ENCODE assay signal across 9 cellular contexts in the genomic region with DNA sequence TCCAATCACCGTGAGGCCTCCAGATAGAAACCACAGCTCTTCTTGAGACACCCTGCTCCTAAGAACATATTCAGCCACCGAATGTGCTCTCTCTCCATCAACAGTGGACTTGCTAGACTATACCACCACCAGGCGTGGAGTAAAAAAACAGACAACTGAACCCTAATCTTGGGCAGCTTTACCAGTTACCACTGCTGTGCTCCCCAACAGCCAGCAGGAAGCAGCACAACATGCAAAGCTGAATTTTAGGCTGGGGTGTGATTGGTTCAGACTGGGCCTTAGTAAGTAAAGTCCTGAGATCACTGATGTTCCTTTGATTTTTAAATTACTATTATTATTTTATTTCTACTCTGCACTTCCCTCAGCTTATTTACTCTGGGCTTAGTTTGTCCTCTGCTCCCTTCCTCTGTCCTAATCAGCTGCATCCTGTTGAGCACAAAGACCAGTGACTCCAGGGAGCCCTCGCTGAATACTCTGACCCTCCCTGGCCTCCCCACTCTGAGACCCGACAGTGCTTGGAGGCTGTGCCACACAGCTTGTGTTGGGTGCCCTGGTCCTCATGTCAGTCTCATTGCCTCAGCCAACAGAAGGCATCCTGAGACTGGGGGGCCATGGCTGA. TPM values are rescaled to one million over a fixed set of nuclear protein-coding genes. Genes with fewer than 3 reads are reported as not detected.
A peak's percentile ranks its signal among the peaks of the same experiment; 100 is the strongest.
DNase-seq lines count a peak whose midpoint lies in the region; ATAC-seq, FAIRE-seq and TF ChIP-seq lines count a peak whose summit lies in the region.
"Had no signal": no experiment of that assay in that cellular context is flagged by ENCODE, and none has a peak within 500 bp of the region (broad histone marks: within the 10 kb centered on the region; RNA-seq: fewer than 3 reads in every experiment).

No MANE protein-coding gene starts in this region.

- no peak overlapping the region for H3K4me3 ChIP-seq in mucosa of descending colon

- peak; percentile 46 for DNase-seq in 8988T
- no peak for DNase-seq in GM12891 (ENCODE audit: insufficient read length, low spot score)
- DNase-seq in NCI-H1694 (lab: John Stamatoyannopoulos, UW), result peak; percentile 52
- DNase-seq in activated B cell treated with CpG ODN at 0.5 μM for 24 hours, result peak; percentile 50
- peak in 2 of 3 donors; percentile 54 to 55 for DNase-seq in mucosa of descending colon
- DNase-seq in T1000 (lab: John Stamatoyannopoulos, UW), result no peak

- H3K27me3 Mint-ChIP-seq in activated B cell treated with CpG ODN at 0.5 μM for 24 hours, result no peaks in the 10 kb centered on the region

- no peak overlapping the region for H3K27ac Mint-ChIP-seq in activated B cell treated with CpG ODN at 0.5 μM for 24 hours
- H3K27ac Mint-ChIP-seq: immature natural killer cell had no signal

- H3K4me1 ChIP-seq in mucosa of descending colon (ENCODE audit: low read depth), result no peaks in the 10 kb centered on the region

- H3K9me3 Mint-ChIP-seq in activated B cell treated with CpG ODN at 0.5 μM for 24 hours, result no peaks in the 10 kb centered on the region
- H3K9me3 Mint-ChIP-seq: immature natural killer cell had no signal

- CTCF ChIA-PET in activated B cell treated with CpG ODN at 0.5 μM for 24 hours (lab: Charles Lee), result interaction anchor here (0.6 to 3.6 kb wide), 28 partner anchors 9 to 544 kb away, joined by 3 to 50 read pairs (median 4); a partner anchor contains a TSS

- H3K9me3 ChIP-seq in mucosa of descending colon, result no peaks in the 10 kb centered on the region

- peak overlapping the region; percentile 39 for H3K27ac ChIP-seq in cingulate gyrus (ENCODE audit: low read depth, low read length)
- H3K27ac ChIP-seq in temporal lobe (ENCODE audit: low read depth, low read length), result peak overlapping the region; percentile 83

- TF ChIP-seq POLR2A in GM12891 (IDR thresholded peaks at IDR 0.05; ENCODE audit: low read depth, low read length), result no peak

- H3K36me3 ChIP-seq in mucosa of descending colon (ENCODE audit: low read depth), result no peaks in the 10 kb centered on the region

- TF ChIP-seq CTCF in activated B cell treated with CpG ODN at 0.5 μM for 24 hours (IDR thresholded peaks at IDR 0.05) (peak; percentile 57), mucosa of descending colon (IDR thresholded peaks at IDR 0.05) (peak; percentile 46)

- H3K4me1 Mint-ChIP-seq in activated B cell treated with CpG ODN at 0.5 μM for 24 hours, result peaks cover 21% of the 10 kb centered on the region

- intact Hi-C loops in activated B cell treated with CpG ODN at 0.5 μM for 24 hours (cut with micrococcal nuclease) (loop anchor here (1.0 kb wide), 4 partner anchors 76 to 221 kb away; no protein-coding TSS in a partner anchor), mucosa of descending colon (cut with DNase I, micrococcal nuclease) (loop anchor here (5.0 to 10.0 kb wide), 2 partner anchors 151 to 154 kb away; no protein-coding TSS in a partner anchor)

- POLR2A ChIA-PET in activated B cell treated with CpG ODN at 0.5 μM for 24 hours (lab: Charles Lee), result interaction anchor here (1.2 kb wide), 1 partner anchor 220 kb away, joined by 5 read pairs; a partner anchor contains a TSS

- FAIRE-seq in GM12891 (lab: Jason Lieb, UNC), result peak; percentile 91

- H3K4me3 Mint-ChIP-seq in activated B cell treated with CpG ODN at 0.5 μM for 24 hours, result no peak overlapping the region
- H3K4me3 Mint-ChIP-seq: immature natural killer cell had no signal

- no peaks in the 10 kb centered on the region for H3K36me3 Mint-ChIP-seq in activated B cell treated with CpG ODN at 0.5 μM for 24 hours (ENCODE audit: low read depth)
- H3K36me3 Mint-ChIP-seq: immature natural killer cell had no signal

- ATAC-seq in activated B cell treated with CpG ODN at 0.5 μM for 24 hours (ENCODE audit: low read depth), result peak; percentile 77
- peak; percentile 84 for ATAC-seq in mucosa of descending colon

TF ChIP-seq in GM12891, 5 proteins besides CTCF, POLR2A, EP300 and RAD21:
- TF ChIP-seq PAX5 (IDR thresholded peaks at IDR 0.05; ENCODE audit: insufficient read depth, low read length, severe bottlenecking) (no peak), POU2F2 (IDR thresholded peaks at IDR 0.05; ENCODE audit: low read depth, low read length) (no peak), POLR2AphosphoS5 (IDR thresholded peaks at IDR 0.05; ENCODE audit: low read depth, low read length) (no peak), SPI1 (IDR thresholded peaks at IDR 0.05; ENCODE audit: low read depth, low read length) (no peak), TAF1 (IDR thresholded peaks at IDR 0.05; ENCODE audit: low read depth, low read length) (no peak)

RNA-seq across cellular contexts. Expression of a gene that starts 21.9 kb away (rescaled TPM):
- polyA plus RNA-seq in GM12891 (2012; ENCODE audit: low read depth, missing spikeins), result 59.4 TPM
- total RNA-seq in activated B cell treated with CpG ODN at 0.5 μM for 24 hours, result 35.1 and 37.4 TPM in 2 replicates
- total RNA-seq in mucosa of descending colon, result 10 to 100 TPM; 61.6 to 86.7 (median 75.3) TPM
- 36.6 TPM for total RNA-seq in temporal lobe

RNA-seq across cellular contexts. Expression of a gene that starts 25.9 kb away (rescaled TPM):
- 77.0 TPM for polyA plus RNA-seq in GM12891 (2012; ENCODE audit: low read depth, missing spikeins)
- total RNA-seq in activated B cell treated with CpG ODN at 0.5 μM for 24 hours (90.3 and 93.0 TPM in 2 replicates), mucosa of descending colon (100 to 1,000 TPM; 106 to 121 (median 107) TPM), temporal lobe (41.3 TPM)

Comparison
In these comparisons a context has a peak if more than half of its experiments do, and no peak if none do; other contexts are left out.
1. DNase-seq: peak in 8988T (single experiment), NCI-H1694 (single experiment), activated B cell treated with CpG ODN at 0.5 μM for 24 hours (single experiment) and mucosa of descending colon (2 of 3); none in GM12891 (single experiment) and T1000 (single experiment).